ENCODE assay signal across 17 cellular contexts in genomic region chr13:24224232-24224680, GRCh38.
A peak's percentile ranks its signal among the peaks of the same experiment; 100 is the strongest.
DNase-seq lines count a peak whose midpoint lies in the region; ATAC-seq and TF ChIP-seq lines count a peak whose summit lies in the region.
"Had no signal": no experiment of that assay in that cellular context is flagged by ENCODE, and none has a peak within 500 bp of the region (broad histone marks: within the 10 kb centered on the region; RNA-seq: fewer than 3 reads in every experiment).

No MANE protein-coding gene starts in this region.

- H3K4me3 ChIP-seq in heart right ventricle (peak overlapping the region in 1 of 10 donors; percentile 32), thoracic aorta (peak overlapping the region; percentile 19), SJCRH30 (no peak overlapping the region)
- H3K4me3 ChIP-seq: ascending aorta, HAP-1, SK-N-MC, vagina had no signal

- H3K4me1 ChIP-seq in heart right ventricle: peaks cover 3 to 46% (median 20%) of the 10 kb centered on the region in 9 donors
- no peaks in the 10 kb centered on the region for H3K4me1 ChIP-seq in thoracic aorta (ENCODE audit: control insufficient read depth in 1 of 2, low read depth in 2 of 2)
- peaks cover 23% of the 10 kb centered on the region for H3K4me1 ChIP-seq in SJCRH30
- H3K4me1 ChIP-seq: ascending aorta, HAP-1 had no signal

- no peaks in the 10 kb centered on the region for H3K27me3 ChIP-seq in heart right ventricle
- no peaks in the 10 kb centered on the region for H3K27me3 ChIP-seq in thoracic aorta (replicated peaks; ENCODE audit: insufficient read depth)
- H3K27me3 ChIP-seq in SJCRH30: no peaks in the 10 kb centered on the region
- H3K27me3 ChIP-seq: ascending aorta, vagina had no signal

- H3K9me3 ChIP-seq in heart right ventricle (no peaks in the 10 kb centered on the region), thoracic aorta (no peaks in the 10 kb centered on the region), SJCRH30 (replicated peaks) (no peaks in the 10 kb centered on the region)
- H3K9me3 ChIP-seq: ascending aorta, HAP-1, vagina had no signal

- WGBS in heart right ventricle, 2 donors: 61 to 77% methylated on average over 9 of the region's 9 CpGs

- intact Hi-C loops in heart right ventricle (cut with DNase I): loop anchor here in 4 of 10 donors (5.0 to 10.0 kb wide), 6 partner anchors 169 to 309 kb away; no protein-coding TSS in a partner anchor
- intact Hi-C loops in left cardiac atrium (cut with DNase I): loop anchor here (5.0 to 10.0 kb wide), 3 partner anchors 167 to 302 kb away; no protein-coding TSS in a partner anchor

- TF ChIP-seq CTCF in heart right ventricle (IDR thresholded peaks at IDR 0.05) (no peak), thoracic aorta (IDR thresholded peaks at IDR 0.05) (no peak)

- peak overlapping the region in 6 of 10 donors; percentile 13 to 67 (median 36) for H3K27ac ChIP-seq in heart right ventricle
- H3K27ac ChIP-seq in cingulate gyrus (ENCODE audit: low read depth, low read length): peak overlapping the region; percentile 55
- no peak overlapping the region for H3K27ac ChIP-seq in thoracic aorta
- no peak overlapping the region for H3K27ac ChIP-seq in SJCRH30
- H3K27ac ChIP-seq: ascending aorta, SK-N-MC, vagina, WERI-Rb-1 had no signal

- ATAC-seq in heart right ventricle: peak in 3 of 8 donors; percentile 3 to 48 (median 9)
- no peak for ATAC-seq in left cardiac atrium
- ATAC-seq in HG02798 (IDR thresholded peaks at IDR 0.05; ENCODE audit: poor library complexity, unreplicated experiment): peak; percentile 12
- ATAC-seq in thoracic aorta (ENCODE audit: insufficient number of reproducible peaks, low FRiP score, low read depth): no peak

- DNase-seq in heart right ventricle: no peak
- DNase-seq in left cardiac atrium: no peak
- DNase-seq in thoracic aorta (ENCODE audit: low spot score): no peak
- DNase-seq in DMS79 (lab: John Stamatoyannopoulos, UW): no peak
- DNase-seq in NCI-H2227 (lab: John Stamatoyannopoulos, UW; ENCODE audit: unreplicated experiment): no peak
- no peak for DNase-seq in SJCRH30
- DNase-seq: DMS79 treated with DMSO at 0.1 percent for 48 hours; NCI-H2081; retina; stimulated activated CD8-positive, alpha-beta memory T cell treated with anti-CD3 and anti-CD28 coated beads, Interleukin-4, amount 100 ng/mL, for 48 hours; WERI-Rb-1 had no signal

- peaks cover 0 to 20% (median 0%) of the 10 kb centered on the region in 9 donors for H3K36me3 ChIP-seq in heart right ventricle
- no peaks in the 10 kb centered on the region for H3K36me3 ChIP-seq in thoracic aorta
- H3K36me3 ChIP-seq in SJCRH30: no peaks in the 10 kb centered on the region
- H3K36me3 ChIP-seq: ascending aorta, HAP-1, vagina, WERI-Rb-1 had no signal

Comparison
In these comparisons a context has a peak if more than half of its experiments do, and no peak if none do; other contexts are left out.
1. H3K27ac ChIP-seq: peak in heart right ventricle (6 of 10) and cingulate gyrus (single experiment); none in thoracic aorta (0 of 2) and SJCRH30 (single experiment).